Comparison of ENCODE assay signal across 29 cellular contexts in the genomic region with DNA sequence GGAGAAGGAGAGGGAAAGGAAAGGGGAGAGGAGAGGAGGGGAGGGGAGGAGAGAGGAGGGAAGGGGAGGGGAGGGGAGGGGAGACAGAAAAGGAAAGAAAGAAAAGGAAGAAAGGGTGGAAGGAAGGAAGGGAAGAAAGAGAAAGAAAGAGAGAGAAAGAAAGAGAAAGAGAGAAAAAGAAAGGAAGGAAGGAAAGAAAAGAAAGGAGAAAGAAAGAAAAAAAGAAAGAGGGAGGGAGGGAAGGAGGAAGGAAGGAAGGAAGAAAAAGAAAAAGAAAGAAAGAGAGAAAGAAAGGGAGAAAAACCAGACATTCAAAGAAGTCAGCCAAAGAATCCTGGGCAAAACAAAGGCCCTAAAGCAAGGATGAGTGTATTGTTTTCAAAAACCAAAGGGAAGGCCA.
"Had no signal": no experiment of that assay in that cellular context is flagged by ENCODE, and none has a peak within 500 bp of the region (broad histone marks: within the 10 kb centered on the region; RNA-seq: fewer than 3 reads in every experiment).

No MANE protein-coding gene starts in this region.

- H3K36me3 ChIP-seq: colonic mucosa, esophagus muscularis mucosa, esophagus squamous epithelium, gastrocnemius medialis, gastroesophageal sphincter, heart left ventricle, heart right ventricle had no signal

- H2AFZ ChIP-seq: hepatocyte had no signal

- H3K79me2 ChIP-seq: hepatocyte had no signal

- H3K4me2 ChIP-seq: hepatocyte had no signal

- H3K27me3 ChIP-seq: colonic mucosa, dorsolateral prefrontal cortex, esophagus muscularis mucosa, esophagus squamous epithelium, foreskin keratinocyte, gastrocnemius medialis, gastroesophageal sphincter, heart left ventricle, hepatocyte had no signal

- H3K27me3 Mint-ChIP-seq: dendritic cell treated with granulocyte-macrophage colony-stimulating factor and Interleukin-4, amounts not matched to agents 40 ng/mL and 50 ng/mL, for 4 days had no signal

- H3K9me3 ChIP-seq: colonic mucosa, esophagus muscularis mucosa, esophagus squamous epithelium, gastrocnemius medialis, gastroesophageal sphincter, heart left ventricle, heart right ventricle had no signal

- H3K27ac Mint-ChIP-seq: dendritic cell treated with granulocyte-macrophage colony-stimulating factor and Interleukin-4, amounts not matched to agents 40 ng/mL and 50 ng/mL, for 4 days; effector memory CD8-positive, alpha-beta T cell; endodermal cell had no signal

- DNase-seq: colonic mucosa; cortex of kidney; dermis blood vessel endothelial cell; dorsolateral prefrontal cortex; effector CD4-positive, alpha-beta T cell; effector CD8-positive, alpha-beta T cell; effector memory CD4-positive, alpha-beta T cell; effector memory CD8-positive, alpha-beta T cell; endodermal cell; erythroblast; esophagus squamous epithelium; foreskin fibroblast; foreskin keratinocyte; foreskin melanocyte; gastrocnemius medialis; glutamatergic neuron; head of caudate nucleus; heart left ventricle; heart right ventricle had no signal

- H3K4me3 Mint-ChIP-seq: dendritic cell treated with granulocyte-macrophage colony-stimulating factor and Interleukin-4, amounts not matched to agents 40 ng/mL and 50 ng/mL, for 4 days; effector memory CD8-positive, alpha-beta T cell; endodermal cell had no signal

- H3K9me3 Mint-ChIP-seq: dendritic cell treated with granulocyte-macrophage colony-stimulating factor and Interleukin-4, amounts not matched to agents 40 ng/mL and 50 ng/mL, for 4 days; effector memory CD8-positive, alpha-beta T cell; endodermal cell had no signal

- FAIRE-seq: endometrium, endothelial cell of umbilical vein, frontal cortex had no signal

- H3K4me1 ChIP-seq: colonic mucosa, esophagus squamous epithelium, foreskin keratinocyte, gastrocnemius medialis, heart left ventricle, heart right ventricle had no signal

- H3K27ac ChIP-seq: colonic mucosa, coronary artery, dorsolateral prefrontal cortex, epithelial cell of prostate, esophagus muscularis mucosa, esophagus squamous epithelium, foreskin keratinocyte, gastrocnemius medialis, gastroesophageal sphincter, heart left ventricle, heart right ventricle, hepatocyte had no signal

- ATAC-seq: effector memory CD8-positive, alpha-beta T cell; esophagus mucosa; foreskin keratinocyte; gastrocnemius medialis; gastroesophageal sphincter; heart left ventricle; heart right ventricle had no signal

- H3K4me3 ChIP-seq: colonic mucosa, coronary artery, dorsolateral prefrontal cortex, esophagus muscularis mucosa, esophagus squamous epithelium, gastrocnemius medialis, gastroesophageal sphincter, heart left ventricle, heart right ventricle, hepatocyte had no signal
